Comparison of ENCODE assay signal across 16 cellular contexts in genomic region chr17:43402078-43402477, GRCh38. TPM values are rescaled to one million over a fixed set of nuclear protein-coding genes. Genes with fewer than 3 reads are reported as not detected.
DNase-seq lines count a peak whose midpoint lies in the region; ATAC-seq and TF ChIP-seq lines count a peak whose summit lies in the region.
"Had no signal": no experiment of that assay in that cellular context is flagged by ENCODE, and none has a peak within 500 bp of the region (broad histone marks: within the 10 kb centered on the region; RNA-seq: fewer than 3 reads in every experiment).

No MANE protein-coding gene starts in this region.

- no peaks in the 10 kb centered on the region for H3K27me3 Mint-ChIP-seq in osteocyte (ENCODE audit: unreplicated experiment)
- H3K27me3 Mint-ChIP-seq: natural killer cell treated with Interleukin-12 subunit alpha and Interleukin-12 subunit beta and Interleukin-15 and Interleukin-18, amount 100 ng/mL, for 72 hours had no signal

- no peaks in the 10 kb centered on the region for H3K9me3 Mint-ChIP-seq in osteocyte (ENCODE audit: unreplicated experiment)
- H3K9me3 Mint-ChIP-seq: immature natural killer cell; natural killer cell treated with Interleukin-12 subunit alpha and Interleukin-12 subunit beta and Interleukin-15 and Interleukin-18, amount 100 ng/mL, for 72 hours had no signal

- peaks cover 5% of the 10 kb centered on the region for H3K36me3 Mint-ChIP-seq in osteocyte (ENCODE audit: unreplicated experiment)
- H3K36me3 Mint-ChIP-seq: immature natural killer cell; natural killer cell treated with Interleukin-12 subunit alpha and Interleukin-12 subunit beta and Interleukin-15 and Interleukin-18, amount 100 ng/mL, for 72 hours had no signal

- ATAC-seq in foreskin keratinocyte (peak; percentile 19), HG03442 (IDR thresholded peaks at IDR 0.05; ENCODE audit: unreplicated experiment) (no peak), HG03135 (IDR thresholded peaks at IDR 0.05; ENCODE audit: unreplicated experiment) (no peak)
- ATAC-seq: natural killer cell treated with Interleukin-12 subunit alpha and Interleukin-12 subunit beta and Interleukin-15 and Interleukin-18, amount 100 ng/mL, for 72 hours; sciatic nerve had no signal

- no peak for TF ChIP-seq CTCF in left ventricle myocardium inferior (IDR thresholded peaks at IDR 0.05; ENCODE audit: borderline replicate concordance)
- no peak for TF ChIP-seq CTCF in foreskin keratinocyte (conservative IDR thresholded peaks at IDR 0.05)
- TF ChIP-seq CTCF in osteocyte (IDR thresholded peaks at IDR 0.05) = no peak

- intact Hi-C loops in left ventricle myocardium inferior (cut with micrococcal nuclease) (no loop called here), cardiac septum (cut with DNase I) (no loop called here)

- no peak for DNase-seq in left ventricle myocardium inferior
- no peak for DNase-seq in cardiac septum (ENCODE audit: low spot score)
- no peak for DNase-seq in foreskin keratinocyte
- no peak for DNase-seq in osteocyte (ENCODE audit: extremely low spot score, unreplicated experiment)
- no peak for DNase-seq in medulla oblongata (ENCODE audit: extremely low spot score)
- DNase-seq in NAMALWA (ENCODE audit: low spot score) = no peak
- DNase-seq: activated CD4-positive, alpha-beta T cell treated with anti-CD3 and anti-CD28 coated beads, Interleukin-2, amount 50 U/mL, for 48 hours; immature natural killer cell; MM.1S; NCI-H345; T-helper 2 cell; trophoblast cell had no signal

- no peaks in the 10 kb centered on the region for H3K9me3 ChIP-seq in left ventricle myocardium inferior (replicated peaks)

- H3K4me3 ChIP-seq in left ventricle myocardium inferior = peak overlapping the region; percentile 84

- no peak overlapping the region for H3K4me3 Mint-ChIP-seq in osteocyte (ENCODE audit: unreplicated experiment)
- H3K4me3 Mint-ChIP-seq: immature natural killer cell; natural killer cell treated with Interleukin-12 subunit alpha and Interleukin-12 subunit beta and Interleukin-15 and Interleukin-18, amount 100 ng/mL, for 72 hours had no signal

- no peaks in the 10 kb centered on the region for H3K27me3 ChIP-seq in left ventricle myocardium inferior (ENCODE audit: low read depth)
- H3K27me3 ChIP-seq in foreskin keratinocyte = no peaks in the 10 kb centered on the region

- H3K27ac Mint-ChIP-seq in osteocyte (ENCODE audit: unreplicated experiment) = peak overlapping the region; percentile 96

- peaks cover 47% of the 10 kb centered on the region for H3K4me1 Mint-ChIP-seq in osteocyte (ENCODE audit: unreplicated experiment)

- H3K4me1 ChIP-seq in left ventricle myocardium inferior (peaks cover 57% of the 10 kb centered on the region), foreskin keratinocyte (peaks cover 5% of the 10 kb centered on the region)

- H3K27ac ChIP-seq in left ventricle myocardium inferior (replicated peaks) (peak overlapping the region; percentile 28), foreskin keratinocyte (peak overlapping the region; percentile 83)

- no peaks in the 10 kb centered on the region for H3K36me3 ChIP-seq in left ventricle myocardium inferior

RNA-seq across cellular contexts. Expression of gene ARL4D, which starts 3.3 kb away (rescaled TPM):
- total RNA-seq in left ventricle myocardium inferior (7.1 TPM), cardiac septum (4.4 TPM), foreskin keratinocyte (21.9 and 24.6 TPM in 2 replicates), osteocyte (17.2 and 19.3 TPM in 2 replicates)
- polyA plus RNA-seq in foreskin keratinocyte = 26.9 and 30.9 TPM in 2 replicates
